18 cellular contexts compared by ENCODE assay signal in the genomic region with DNA sequence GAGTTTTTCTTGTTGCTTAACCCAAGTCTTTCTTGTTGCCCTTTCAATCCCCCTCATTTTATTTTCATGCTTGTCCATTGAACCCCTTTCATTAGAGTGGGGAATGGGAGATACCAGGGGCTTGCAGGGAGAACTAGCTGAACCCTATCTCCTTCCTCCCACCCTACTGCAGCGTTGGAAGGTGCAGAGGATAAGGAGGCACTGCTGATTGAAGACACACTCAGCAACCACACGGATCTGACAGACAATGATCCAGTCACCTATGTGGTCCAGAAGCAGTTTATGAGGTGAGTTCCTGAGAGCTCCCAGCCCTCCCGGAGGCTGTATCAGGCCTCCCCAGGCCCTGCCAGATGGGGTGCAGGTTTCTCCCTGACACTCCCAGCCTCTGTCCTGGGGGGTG. TPM values are rescaled to one million over a fixed set of nuclear protein-coding genes. Genes with fewer than 3 reads are reported as not detected.
DNase-seq lines count a peak whose midpoint lies in the region; ATAC-seq and TF ChIP-seq lines count a peak whose summit lies in the region.
"Had no signal": no experiment of that assay in that cellular context is flagged by ENCODE, and none has a peak within 500 bp of the region (broad histone marks: within the 10 kb centered on the region; RNA-seq: fewer than 3 reads in every experiment).

No MANE protein-coding gene starts in this region.

- H3K36me3 ChIP-seq in body of pancreas (replicated peaks in 1 of 2; ENCODE audit: insufficient read depth in 1 of 2, low read depth in 2 of 2) = peaks cover 0 to 2% of the 10 kb centered on the region in 2 donors
- H3K36me3 ChIP-seq in liver (ENCODE audit: control insufficient read depth in 4 of 4, insufficient read depth in 3 of 4, low read depth in 1 of 4, low read length in 3 of 4) = peaks cover 0 to 20% (median 9%) of the 10 kb centered on the region in 4 donors
- H3K36me3 ChIP-seq: BLaER1 treated with 17β-estradiol and CSF1 and Interleukin-3, amounts not matched to agents 10 nM and 100 nM had no signal

- POLR2A ChIA-PET in activated CD4-positive, alpha-beta memory T cell treated with anti-CD3 and anti-CD28 coated beads for 36 hours (lab: Charles Lee) = no interaction called here

- TF ChIP-seq RAD21 in liver (IDR thresholded peaks at IDR 0.05) = no peak

- H3K4me1 Mint-ChIP-seq in activated CD4-positive, alpha-beta memory T cell treated with anti-CD3 and anti-CD28 coated beads for 36 hours (ENCODE audit: low read depth) = no peaks in the 10 kb centered on the region

- TF ChIP-seq CTCF in body of pancreas (IDR thresholded peaks at IDR 0.05) = no peak
- TF ChIP-seq CTCF in liver (IDR thresholded peaks at IDR 0.05; ENCODE audit: low read depth, low read length, missing input control) = no peak
- TF ChIP-seq CTCF in omental fat pad (IDR thresholded peaks at IDR 0.05) = no peak

- no peaks in the 10 kb centered on the region for H3K9me3 Mint-ChIP-seq in activated CD4-positive, alpha-beta memory T cell treated with anti-CD3 and anti-CD28 coated beads for 36 hours

- WGBS in body of pancreas, 2 donors = 67 to 74% methylated on average over 3 of the region's 3 CpGs
- 89% methylated on average over 3 of the region's 3 CpGs for WGBS in liver

- no peak overlapping the region for H3K4me3 ChIP-seq in body of pancreas
- H3K4me3 ChIP-seq in liver (ENCODE audit: low read depth in 1 of 3, low read length in 3 of 3) = no peak overlapping the region
- H3K4me3 ChIP-seq: BLaER1 treated with 17β-estradiol and CSF1 and Interleukin-3, amounts not matched to agents 10 nM and 100 nM; PC-9 had no signal

- no peak overlapping the region for H3K9ac ChIP-seq in liver (ENCODE audit: low read depth in 1 of 2, low read length in 2 of 2)
- H3K9ac ChIP-seq: BLaER1 treated with 17β-estradiol and CSF1 and Interleukin-3, amounts not matched to agents 10 nM and 100 nM had no signal

- in situ Hi-C loops in G401 (cut with HindIII; ENCODE audit: low sequenced_read_pairs) = no loop called here

- no peak for TF ChIP-seq POLR2A in body of pancreas (IDR thresholded peaks at IDR 0.05)
- no peak for TF ChIP-seq POLR2A in GM18505 (IDR thresholded peaks at IDR 0.05; ENCODE audit: borderline replicate concordance, extremely low read depth, insufficient read depth, insufficient read length)

- no peaks in the 10 kb centered on the region for H3K9me3 ChIP-seq in body of pancreas
- no peaks in the 10 kb centered on the region for H3K9me3 ChIP-seq in liver (ENCODE audit: control insufficient read depth in 4 of 4, low read length in 3 of 4)
- H3K9me3 ChIP-seq: BLaER1 treated with 17β-estradiol and CSF1 and Interleukin-3, amounts not matched to agents 10 nM and 100 nM had no signal

- H3K27me3 ChIP-seq in body of pancreas = no peaks in the 10 kb centered on the region
- no peaks in the 10 kb centered on the region for H3K27me3 ChIP-seq in liver (ENCODE audit: control insufficient read depth in 4 of 4, insufficient read depth in 4 of 4, low read length in 3 of 4)
- H3K27me3 ChIP-seq: BLaER1 treated with 17β-estradiol and CSF1 and Interleukin-3, amounts not matched to agents 10 nM and 100 nM had no signal

- no peaks in the 10 kb centered on the region for H3K36me3 Mint-ChIP-seq in activated CD4-positive, alpha-beta memory T cell treated with anti-CD3 and anti-CD28 coated beads for 36 hours

- H3K27ac ChIP-seq in body of pancreas (peak overlapping the region; percentile 15 to 76 (median 64)), liver (ENCODE audit: low read depth in 1 of 2, low read length in 2 of 2) (peak overlapping the region; percentile 5 to 35)
- H3K27ac ChIP-seq: BLaER1 treated with 17β-estradiol and CSF1 and Interleukin-3, amounts not matched to agents 10 nM and 100 nM; PC-9 had no signal

- H3K27me3 Mint-ChIP-seq in activated CD4-positive, alpha-beta memory T cell treated with anti-CD3 and anti-CD28 coated beads for 36 hours = peaks cover 3% of the 10 kb centered on the region

- ATAC-seq in body of pancreas (no peak), omental fat pad (ENCODE audit: low FRiP score) (no peak), GM18505 (IDR thresholded peaks at IDR 0.05; ENCODE audit: unreplicated experiment) (no peak), GM18858 (IDR thresholded peaks at IDR 0.05; ENCODE audit: unreplicated experiment) (no peak)

- CTCF ChIA-PET in activated CD4-positive, alpha-beta memory T cell treated with anti-CD3 and anti-CD28 coated beads for 36 hours (lab: Charles Lee) = no interaction called here

- peak; percentile 49 for DNase-seq in G401 (ENCODE audit: low spot score)
- no peak for DNase-seq in body of pancreas
- DNase-seq in omental fat pad (ENCODE audit: low spot score) = peak; percentile 11
- no peak for DNase-seq in activated CD4-positive, alpha-beta memory T cell treated with anti-CD3 and anti-CD28 coated beads for 36 hours
- DNase-seq in KG1 (lab: John Stamatoyannopoulos, UW) = no peak
- DNase-seq: DMS79, Karpas-422, NCI-H1092, NCI-H1436 treated with DMSO at 0.1 percent for 48 hours, NCI-H2029, NCI-H2171, NCI-H526 treated with DMSO at 0.1 percent for 48 hours, PC-9 had no signal

- H3K4me3 Mint-ChIP-seq in activated CD4-positive, alpha-beta memory T cell treated with anti-CD3 and anti-CD28 coated beads for 36 hours = no peak overlapping the region

- intact Hi-C loops in body of pancreas (cut with DNase I) = no loop called here
- intact Hi-C loops in activated CD4-positive, alpha-beta memory T cell treated with anti-CD3 and anti-CD28 coated beads for 36 hours (cut with micrococcal nuclease) = no loop called here

- H3K4me1 ChIP-seq in body of pancreas = peaks cover 34% of the 10 kb centered on the region
- H3K4me1 ChIP-seq in liver (ENCODE audit: control insufficient read depth in 4 of 4, insufficient read depth in 4 of 4, low read length in 3 of 4) = peaks cover 15 to 55% (median 34%) of the 10 kb centered on the region in 4 donors

- no peak overlapping the region for H3K27ac Mint-ChIP-seq in activated CD4-positive, alpha-beta memory T cell treated with anti-CD3 and anti-CD28 coated beads for 36 hours

TF ChIP-seq in liver, 16 proteins besides CTCF, POLR2A, EP300 and RAD21:
- TF ChIP-seq, protein P1, sequence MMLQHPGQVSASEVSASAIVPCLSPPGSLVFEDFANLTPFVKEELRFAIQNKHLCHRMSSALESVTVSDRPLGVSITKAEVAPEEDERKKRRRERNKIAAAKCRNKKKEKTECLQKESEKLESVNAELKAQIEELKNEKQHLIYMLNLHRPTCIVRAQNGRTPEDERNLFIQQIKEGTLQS (IDR thresholded peaks at IDR 0.05) = no peak
- no peak for TF ChIP-seq YY1 (IDR thresholded peaks at IDR 0.05)
- TF ChIP-seq HNF4A (conservative IDR thresholded peaks at IDR 0.05) = no peak
- TF ChIP-seq EGR1 (IDR thresholded peaks at IDR 0.05; ENCODE audit: low read depth in 2 of 2) = no peak
- TF ChIP-seq HNF4G (IDR thresholded peaks at IDR 0.05) = no peak

RNA-seq across cellular contexts. Expression of a gene that starts 32.5 kb away (rescaled TPM):
- 32.1 and 49.0 TPM in 2 replicates for total RNA-seq in G401 (2014; rRNA removed; shearing (Covaris generic))
- total RNA-seq in body of pancreas (10 to 100 TPM; 21.3 to 27.0 TPM), liver (10 to 100 TPM; 10.1 to 15.1 TPM), omental fat pad (10 to 100 TPM; 55.7 to 82.4 (median 61.8) TPM)
- polyA plus RNA-seq in liver = 1 to 10 TPM; 6.2 to 9.3 TPM
- total RNA-seq in activated CD4-positive, alpha-beta memory T cell treated with anti-CD3 and anti-CD28 coated beads for 36 hours = 10 to 100 TPM; 27.4 to 27.8 TPM

RNA-seq across cellular contexts. Expression of a gene that starts 40.5 kb away (rescaled TPM):
- not detected in 2 replicates for total RNA-seq in G401 (2014; rRNA removed; shearing (Covaris generic))
- 100 to 1,000 TPM; 130 to 163 TPM for total RNA-seq in body of pancreas
- total RNA-seq in liver = 100 to 1,000 TPM in 1 of 2 donors, 10 to 100 TPM in 1; 10.5 to 197 TPM
- 10 to 100 TPM; 66.7 to 94.3 TPM for polyA plus RNA-seq in liver
- total RNA-seq in omental fat pad = 10 to 100 TPM in 2 of 4 donors, 1 to 10 TPM in 2; 2.8 to 19.9 (median 11.1) TPM
- not detected for total RNA-seq in activated CD4-positive, alpha-beta memory T cell treated with anti-CD3 and anti-CD28 coated beads for 36 hours
- total RNA-seq: SK-MEL-5 had no signal

RNA-seq across cellular contexts. Expression of a gene that starts 44.2 kb away (rescaled TPM):
- 15.0 and 26.3 TPM in 2 replicates for total RNA-seq in G401 (2014; rRNA removed; shearing (Covaris generic))
- total RNA-seq in body of pancreas = 10 to 100 TPM; 71.2 to 85.6 TPM
- 10 to 100 TPM; 26.0 to 26.5 TPM for total RNA-seq in liver
- 100 to 1,000 TPM in 1 of 2 donors, 10 to 100 TPM in 1; 15.5 to 126 TPM for polyA plus RNA-seq in liver
- total RNA-seq in omental fat pad = 10 to 100 TPM; 44.2 to 88.7 (median 55.2) TPM
- total RNA-seq in activated CD4-positive, alpha-beta memory T cell treated with anti-CD3 and anti-CD28 coated beads for 36 hours = 100 to 1,000 TPM; 120 to 137 TPM

Comparison
In these comparisons a context has a peak if more than half of its experiments do, and no peak if none do; other contexts are left out.
1. DNase-seq: peak in G401 (single experiment) and omental fat pad (single experiment); none in body of pancreas (0 of 4), activated CD4-positive, alpha-beta memory T cell treated with anti-CD3 and anti-CD28 coated beads for 36 hours (single experiment) and KG1 (single experiment).